In the genomic region with DNA sequence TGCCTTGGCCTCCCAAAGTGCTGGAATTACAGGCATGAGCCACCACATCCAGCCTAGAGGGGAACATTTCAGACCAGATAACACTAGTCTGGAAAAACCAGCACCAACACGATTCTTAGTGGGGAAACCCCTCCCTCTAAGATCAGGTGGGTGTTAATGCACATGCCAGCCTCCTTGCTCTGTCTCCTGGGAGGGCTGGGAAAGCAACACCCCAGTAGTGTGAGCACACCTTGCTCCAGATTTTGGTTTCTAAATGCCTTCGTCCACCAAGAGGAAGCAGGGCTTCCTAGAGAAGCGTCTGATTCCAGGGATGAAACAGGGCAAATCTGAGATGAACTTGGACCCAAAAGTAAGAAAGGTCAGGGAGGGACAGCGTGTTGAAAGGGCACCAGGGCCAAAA, we compare ENCODE assay signal across 26 cellular contexts. TPM values are rescaled to one million over a fixed set of nuclear protein-coding genes. Genes with fewer than 3 reads are reported as not detected.
"Had no signal": no experiment of that assay in that cellular context is flagged by ENCODE, and none has a peak within 500 bp of the region (broad histone marks: within the 10 kb centered on the region; RNA-seq: fewer than 3 reads in every experiment).

No MANE protein-coding gene starts in this region.

- H3K9me3 Mint-ChIP-seq: activated T-helper 17 cell treated with anti-CD3 and anti-CD28 coated beads, Interleukin-2, amount 50 U/mL, for 72 hours had no signal

- H3K4me1 ChIP-seq: adrenal gland had no signal

- DNase-seq: activated CD4-positive, alpha-beta T cell treated with anti-CD3 and anti-CD28 coated beads for 48 hours; activated CD4-positive, alpha-beta T cell treated with anti-CD3 and anti-CD28 coated beads, Interleukin-2, amount 50 U/mL, for 4 hours; activated CD4-positive, CD25-positive, alpha-beta regulatory T cell treated with anti-CD3 and anti-CD28 coated beads, Interleukin-2, amount 50 U/mL, for 72 hours; activated gamma-delta T cell; activated naive CD4-positive, alpha-beta T cell treated with anti-CD3 and anti-CD28 coated beads for 36 hours; activated naive CD8-positive, alpha-beta T cell treated with anti-CD3 and anti-CD28 coated beads, Interleukin-2, amount 10 ng/mL, durations not matched to agents 7 days and 5 days; activated T-cell treated with anti-CD3 and anti-CD28 coated beads, Interleukin-2, amount 50 U/mL, for 4 hours; anterior cingulate cortex; cerebellar nuclear complex; KG1; NCI-H1048; NCI-H146; NCI-H187 treated with DMSO at 0.1 percent for 48 hours; NCI-H2081 treated with DMSO at 0.1 percent for 48 hours; NCI-H446; NCI-H524; SHP77 treated with DMSO at 0.1 percent for 48 hours had no signal

- H3K27ac ChIP-seq: adrenal gland had no signal

- ATAC-seq: activated T-cell treated with anti-CD3 and anti-CD28 coated beads, Interleukin-2, amount 50 U/mL, for 4 hours; activated T-helper 17 cell treated with anti-CD3 and anti-CD28 coated beads, Interleukin-2, amount 50 U/mL, for 72 hours; WTC11 had no signal

- H3K9me3 ChIP-seq: adrenal gland had no signal

- H3K4me3 Mint-ChIP-seq: activated naive CD4-positive, alpha-beta T cell treated with anti-CD3 and anti-CD28 coated beads for 36 hours; activated naive CD8-positive, alpha-beta T cell treated with anti-CD3 and anti-CD28 coated beads, Interleukin-2, amount 10 ng/mL, durations not matched to agents 7 days and 5 days; activated T-cell treated with anti-CD3 and anti-CD28 coated beads, Interleukin-2, amount 50 U/mL, for 4 hours; activated T-helper 17 cell treated with anti-CD3 and anti-CD28 coated beads, Interleukin-2, amount 50 U/mL, for 72 hours; T-helper 1 cell treated with Interleukin-12 subunit alpha and Interleukin-12 subunit beta and Interleukin-4 antibody, amounts not matched to agents 30 μg/mL and 1 μg/mL, for 36 hours; WTC11 had no signal

- H3K4me1 Mint-ChIP-seq: activated naive CD8-positive, alpha-beta T cell treated with anti-CD3 and anti-CD28 coated beads, Interleukin-2, amount 10 ng/mL, durations not matched to agents 7 days and 5 days; activated T-helper 17 cell treated with anti-CD3 and anti-CD28 coated beads, Interleukin-2, amount 50 U/mL, for 72 hours had no signal

- H3K36me3 Mint-ChIP-seq: activated naive CD8-positive, alpha-beta T cell treated with anti-CD3 and anti-CD28 coated beads, Interleukin-2, amount 10 ng/mL, durations not matched to agents 7 days and 5 days had no signal

- H3K27me3 Mint-ChIP-seq: activated naive CD8-positive, alpha-beta T cell treated with anti-CD3 and anti-CD28 coated beads, Interleukin-2, amount 10 ng/mL, durations not matched to agents 7 days and 5 days had no signal

- H3K27ac Mint-ChIP-seq: activated naive CD4-positive, alpha-beta T cell treated with anti-CD3 and anti-CD28 coated beads for 36 hours; activated naive CD8-positive, alpha-beta T cell treated with anti-CD3 and anti-CD28 coated beads, Interleukin-2, amount 10 ng/mL, durations not matched to agents 7 days and 5 days; activated T-helper 17 cell treated with anti-CD3 and anti-CD28 coated beads, Interleukin-2, amount 50 U/mL, for 72 hours; T-helper 1 cell treated with Interleukin-12 subunit alpha and Interleukin-12 subunit beta and Interleukin-4 antibody, amounts not matched to agents 30 μg/mL and 1 μg/mL, for 36 hours; WTC11 had no signal

- H3K36me3 ChIP-seq: adrenal gland had no signal

- H3K4me3 ChIP-seq: adrenal gland had no signal

RNA-seq across cellular contexts. Expression of a gene that starts 2.2 kb away (rescaled TPM):
- total RNA-seq: activated CD8-positive, alpha-beta memory T cell treated with anti-CD3 and anti-CD28 coated beads for 36 hours; activated naive CD4-positive, alpha-beta T cell treated with anti-CD3 and anti-CD28 coated beads for 36 hours; activated naive CD8-positive, alpha-beta T cell treated with anti-CD3 and anti-CD28 coated beads, Interleukin-2, amount 10 ng/mL, durations not matched to agents 7 days and 5 days; activated T-cell treated with anti-CD3 and anti-CD28 coated beads, Interleukin-2, amount 50 U/mL, for 4 hours; activated T-helper 17 cell treated with anti-CD3 and anti-CD28 coated beads, Interleukin-2, amount 50 U/mL, for 72 hours; adrenal gland; cardiac septum; LHCN-M2; M059J; SK-MEL-5; WTC11 had no signal
- polyA plus RNA-seq: adrenal gland had no signal

RNA-seq across cellular contexts. Expression of a gene that starts 9.1 kb away (rescaled TPM):
- total RNA-seq: activated CD8-positive, alpha-beta memory T cell treated with anti-CD3 and anti-CD28 coated beads for 36 hours; activated naive CD4-positive, alpha-beta T cell treated with anti-CD3 and anti-CD28 coated beads for 36 hours; activated naive CD8-positive, alpha-beta T cell treated with anti-CD3 and anti-CD28 coated beads, Interleukin-2, amount 10 ng/mL, durations not matched to agents 7 days and 5 days; activated T-cell treated with anti-CD3 and anti-CD28 coated beads, Interleukin-2, amount 50 U/mL, for 4 hours; activated T-helper 17 cell treated with anti-CD3 and anti-CD28 coated beads, Interleukin-2, amount 50 U/mL, for 72 hours; adrenal gland; cardiac septum; LHCN-M2; M059J; SK-MEL-5; WTC11 had no signal
- polyA plus RNA-seq: adrenal gland had no signal

RNA-seq across cellular contexts. Expression of a gene that starts 12.7 kb away (rescaled TPM):
- total RNA-seq: activated CD8-positive, alpha-beta memory T cell treated with anti-CD3 and anti-CD28 coated beads for 36 hours; activated naive CD4-positive, alpha-beta T cell treated with anti-CD3 and anti-CD28 coated beads for 36 hours; activated naive CD8-positive, alpha-beta T cell treated with anti-CD3 and anti-CD28 coated beads, Interleukin-2, amount 10 ng/mL, durations not matched to agents 7 days and 5 days; activated T-cell treated with anti-CD3 and anti-CD28 coated beads, Interleukin-2, amount 50 U/mL, for 4 hours; activated T-helper 17 cell treated with anti-CD3 and anti-CD28 coated beads, Interleukin-2, amount 50 U/mL, for 72 hours; adrenal gland; cardiac septum; LHCN-M2; M059J; SK-MEL-5; WTC11 had no signal
- polyA plus RNA-seq: adrenal gland had no signal

RNA-seq across cellular contexts. Expression of a gene that starts 20.0 kb away (rescaled TPM):
- total RNA-seq: activated CD8-positive, alpha-beta memory T cell treated with anti-CD3 and anti-CD28 coated beads for 36 hours; activated naive CD4-positive, alpha-beta T cell treated with anti-CD3 and anti-CD28 coated beads for 36 hours; activated naive CD8-positive, alpha-beta T cell treated with anti-CD3 and anti-CD28 coated beads, Interleukin-2, amount 10 ng/mL, durations not matched to agents 7 days and 5 days; activated T-cell treated with anti-CD3 and anti-CD28 coated beads, Interleukin-2, amount 50 U/mL, for 4 hours; activated T-helper 17 cell treated with anti-CD3 and anti-CD28 coated beads, Interleukin-2, amount 50 U/mL, for 72 hours; adrenal gland; cardiac septum; LHCN-M2; M059J; SK-MEL-5; WTC11 had no signal
- polyA plus RNA-seq: adrenal gland had no signal

RNA-seq across cellular contexts. Expression of a gene that starts 21.0 kb away (rescaled TPM):
- total RNA-seq: activated CD8-positive, alpha-beta memory T cell treated with anti-CD3 and anti-CD28 coated beads for 36 hours; activated naive CD4-positive, alpha-beta T cell treated with anti-CD3 and anti-CD28 coated beads for 36 hours; activated naive CD8-positive, alpha-beta T cell treated with anti-CD3 and anti-CD28 coated beads, Interleukin-2, amount 10 ng/mL, durations not matched to agents 7 days and 5 days; activated T-cell treated with anti-CD3 and anti-CD28 coated beads, Interleukin-2, amount 50 U/mL, for 4 hours; activated T-helper 17 cell treated with anti-CD3 and anti-CD28 coated beads, Interleukin-2, amount 50 U/mL, for 72 hours; adrenal gland; cardiac septum; LHCN-M2; M059J; SK-MEL-5 had no signal
- polyA plus RNA-seq: adrenal gland had no signal
